Comparison of ENCODE assay signal across 8 cellular contexts in the genomic region with DNA sequence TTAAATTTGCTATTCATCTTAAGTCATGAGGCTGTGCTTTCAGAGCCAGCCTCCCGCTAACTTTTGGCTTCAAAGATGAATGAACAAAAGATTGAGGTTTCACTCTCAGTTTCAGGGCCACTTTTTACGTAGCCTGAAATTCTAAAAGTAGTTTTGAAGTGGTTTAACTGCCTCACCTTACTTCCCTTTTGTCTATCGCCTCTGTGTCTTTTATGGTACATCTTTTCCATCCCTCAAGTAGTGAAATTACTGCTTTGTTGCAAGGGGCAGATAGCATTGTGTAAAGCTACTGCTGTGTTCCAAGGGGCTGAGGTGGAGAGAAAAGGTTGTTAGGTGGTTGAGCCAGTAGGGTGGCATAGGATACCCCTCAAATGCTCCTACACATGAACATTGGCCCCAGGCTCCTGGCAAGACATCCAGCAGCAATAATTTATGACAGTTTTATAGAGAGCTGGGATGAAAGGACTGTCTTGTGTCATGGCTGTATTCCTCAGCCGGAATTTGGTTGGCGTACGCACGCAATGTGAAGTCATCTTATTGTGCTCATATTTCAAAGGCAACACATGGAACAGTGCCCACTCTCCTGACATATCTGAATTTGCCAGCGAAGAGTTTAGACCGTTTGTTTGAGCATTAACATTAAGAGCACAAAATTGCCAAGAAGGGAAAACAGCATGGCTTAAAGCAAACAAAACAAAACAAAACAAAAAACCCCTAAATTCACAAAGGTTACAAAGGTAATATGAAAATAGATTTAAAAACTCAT. TPM values are rescaled to one million over a fixed set of nuclear protein-coding genes. Genes with fewer than 3 reads are reported as not detected.
A peak's percentile ranks its signal among the peaks of the same experiment; 100 is the strongest.
DNase-seq lines count a peak whose midpoint lies in the region; ATAC-seq and TF ChIP-seq lines count a peak whose summit lies in the region.

No MANE protein-coding gene starts in this region.

- H3K4me3 ChIP-seq in heart left ventricle = peak overlapping the region in 3 of 12 donors; percentile 0 to 19 (median 11)
- no peak overlapping the region for H3K4me3 ChIP-seq in neural progenitor cell

- H3K4me3 Mint-ChIP-seq in activated naive CD8-positive, alpha-beta T cell treated with anti-CD3 and anti-CD28 coated beads, Interleukin-2, amount 50 U/mL, for 24 hours = peak overlapping the region; percentile 58
- H3K4me3 Mint-ChIP-seq in neural progenitor cell (no peak overlapping the region), endothelial cell (ENCODE audit: unreplicated experiment) (no peak overlapping the region)

- intact Hi-C loops in heart left ventricle (cut with DNase I) = no loop called here
- intact Hi-C loops in Right ventricle myocardium inferior (cut with DNase I) = no loop called here

- WGBS in heart left ventricle, 4 donors = 75 to 85% (median 83%) methylated on average over 9 of the region's 9 CpGs

- no peak overlapping the region for H3K9ac ChIP-seq in neural progenitor cell

- peaks cover 42% of the 10 kb centered on the region for H3K4me1 Mint-ChIP-seq in activated naive CD8-positive, alpha-beta T cell treated with anti-CD3 and anti-CD28 coated beads, Interleukin-2, amount 50 U/mL, for 24 hours
- peaks cover 19% of the 10 kb centered on the region for H3K4me1 Mint-ChIP-seq in neural progenitor cell
- H3K4me1 Mint-ChIP-seq in endothelial cell (ENCODE audit: unreplicated experiment) = no peaks in the 10 kb centered on the region

- H3K9me3 Mint-ChIP-seq in activated naive CD8-positive, alpha-beta T cell treated with anti-CD3 and anti-CD28 coated beads, Interleukin-2, amount 50 U/mL, for 24 hours = no peaks in the 10 kb centered on the region
- no peaks in the 10 kb centered on the region for H3K9me3 Mint-ChIP-seq in neural progenitor cell
- no peaks in the 10 kb centered on the region for H3K9me3 Mint-ChIP-seq in endothelial cell (ENCODE audit: unreplicated experiment)

- no peak overlapping the region for H3K4me2 ChIP-seq in neural progenitor cell

- H3K36me3 ChIP-seq in heart left ventricle = no peaks in the 10 kb centered on the region
- no peaks in the 10 kb centered on the region for H3K36me3 ChIP-seq in neural progenitor cell

- TF ChIP-seq CTCF in heart left ventricle (IDR thresholded peaks at IDR 0.05) (no peak), neural progenitor cell (IDR thresholded peaks at IDR 0.05) (no peak), endothelial cell (IDR thresholded peaks at IDR 0.05; ENCODE audit: unreplicated experiment) (no peak)

- H3K79me2 ChIP-seq in neural progenitor cell (ENCODE audit: low read depth) = no peaks in the 10 kb centered on the region

- H3K27me3 Mint-ChIP-seq in activated naive CD8-positive, alpha-beta T cell treated with anti-CD3 and anti-CD28 coated beads, Interleukin-2, amount 50 U/mL, for 24 hours = peaks cover 28% of the 10 kb centered on the region
- H3K27me3 Mint-ChIP-seq in neural progenitor cell (ENCODE audit: insufficient read depth, low read depth) (peaks cover 3% of the 10 kb centered on the region), endothelial cell (ENCODE audit: unreplicated experiment) (no peaks in the 10 kb centered on the region)

- H3K27me3 ChIP-seq in heart left ventricle (no peaks in the 10 kb centered on the region), neural progenitor cell (no peaks in the 10 kb centered on the region)

- peak overlapping the region; percentile 92 for H3K27ac Mint-ChIP-seq in activated naive CD8-positive, alpha-beta T cell treated with anti-CD3 and anti-CD28 coated beads, Interleukin-2, amount 50 U/mL, for 24 hours
- H3K27ac Mint-ChIP-seq in neural progenitor cell = no peak overlapping the region
- no peak overlapping the region for H3K27ac Mint-ChIP-seq in endothelial cell (ENCODE audit: unreplicated experiment)

- DNase-seq in heart left ventricle = peak in 1 of 5 donors; percentile 34
- no peak for DNase-seq in Right ventricle myocardium inferior (ENCODE audit: missing footprints)
- DNase-seq in NCI-H2029 (lab: John Stamatoyannopoulos, UW) = peak; percentile 62
- no peak for DNase-seq in activated naive CD8-positive, alpha-beta T cell treated with anti-CD3 and anti-CD28 coated beads, Interleukin-2, amount 50 U/mL, for 24 hours
- DNase-seq in neural progenitor cell (ENCODE audit: low spot score) = no peak
- no peak for DNase-seq in hepatic stellate cell (ENCODE audit: low spot score)
- no peak for DNase-seq in endothelial cell (ENCODE audit: low spot score)

- H2AFZ ChIP-seq in neural progenitor cell (replicated peaks) = peak overlapping the region; percentile 83

- H3K9me3 ChIP-seq in heart left ventricle (no peaks in the 10 kb centered on the region), neural progenitor cell (ENCODE audit: low read depth) (no peaks in the 10 kb centered on the region)

- H3K27ac ChIP-seq in heart left ventricle (peak overlapping the region in 1 of 12 donors; percentile 72), neural progenitor cell (no peak overlapping the region)

- no peaks in the 10 kb centered on the region for H4K20me1 ChIP-seq in neural progenitor cell (ENCODE audit: low read depth)

- ATAC-seq in heart left ventricle (peak in 3 of 4 donors; percentile 10 to 64 (median 28)), Right ventricle myocardium inferior (no peak), HG02642 (IDR thresholded peaks at IDR 0.05; ENCODE audit: poor library complexity, unreplicated experiment) (peak; percentile 91)
- ATAC-seq in activated naive CD8-positive, alpha-beta T cell treated with anti-CD3 and anti-CD28 coated beads, Interleukin-2, amount 50 U/mL, for 24 hours = peak; percentile 91

- TF ChIP-seq POLR2A in heart left ventricle (IDR thresholded peaks at IDR 0.05) = no peak

- H3K4me1 ChIP-seq in heart left ventricle = no peaks in the 10 kb centered on the region
- no peaks in the 10 kb centered on the region for H3K4me1 ChIP-seq in neural progenitor cell

- H3K36me3 Mint-ChIP-seq in activated naive CD8-positive, alpha-beta T cell treated with anti-CD3 and anti-CD28 coated beads, Interleukin-2, amount 50 U/mL, for 24 hours (ENCODE audit: low read depth) = no peaks in the 10 kb centered on the region
- H3K36me3 Mint-ChIP-seq in neural progenitor cell (no peaks in the 10 kb centered on the region), endothelial cell (ENCODE audit: low read depth, unreplicated experiment) (peaks cover 4% of the 10 kb centered on the region)

- no peaks in the 10 kb centered on the region for H3F3A ChIP-seq in neural progenitor cell (ENCODE audit: low read depth)

RNA-seq across cellular contexts. Expression of gene QPCT, which starts 32.2 kb away (rescaled TPM):
- total RNA-seq in heart left ventricle = 1 to 10 TPM; 1.5 to 7.2 (median 2.8) TPM
- 1 to 10 TPM; 1.3 to 4.0 TPM for polyA plus RNA-seq in heart left ventricle
- total RNA-seq in Right ventricle myocardium inferior = 1.7 TPM
- total RNA-seq in neural progenitor cell (ENCODE audit: low replicate concordance) = 0.19 TPM in 1 of 2 replicates, not detected in the other
- 50.6 TPM for total RNA-seq in endothelial cell (ENCODE audit: unreplicated experiment)

RNA-seq across cellular contexts. Expression of gene PRKD3, which starts 52.0 kb away (rescaled TPM):
- total RNA-seq in heart left ventricle (10 to 100 TPM in 8 of 9 donors, 1 to 10 TPM in 1; 9.6 to 24.5 (median 12.5) TPM), Right ventricle myocardium inferior (12.6 TPM), neural progenitor cell (ENCODE audit: low replicate concordance) (59.1 and 95.9 TPM in 2 replicates), endothelial cell (ENCODE audit: unreplicated experiment) (71.3 TPM)
- polyA plus RNA-seq in heart left ventricle = 1 to 10 TPM; 3.4 to 7.6 TPM
